8 cellular contexts compared by ENCODE assay signal in the genomic region with DNA sequence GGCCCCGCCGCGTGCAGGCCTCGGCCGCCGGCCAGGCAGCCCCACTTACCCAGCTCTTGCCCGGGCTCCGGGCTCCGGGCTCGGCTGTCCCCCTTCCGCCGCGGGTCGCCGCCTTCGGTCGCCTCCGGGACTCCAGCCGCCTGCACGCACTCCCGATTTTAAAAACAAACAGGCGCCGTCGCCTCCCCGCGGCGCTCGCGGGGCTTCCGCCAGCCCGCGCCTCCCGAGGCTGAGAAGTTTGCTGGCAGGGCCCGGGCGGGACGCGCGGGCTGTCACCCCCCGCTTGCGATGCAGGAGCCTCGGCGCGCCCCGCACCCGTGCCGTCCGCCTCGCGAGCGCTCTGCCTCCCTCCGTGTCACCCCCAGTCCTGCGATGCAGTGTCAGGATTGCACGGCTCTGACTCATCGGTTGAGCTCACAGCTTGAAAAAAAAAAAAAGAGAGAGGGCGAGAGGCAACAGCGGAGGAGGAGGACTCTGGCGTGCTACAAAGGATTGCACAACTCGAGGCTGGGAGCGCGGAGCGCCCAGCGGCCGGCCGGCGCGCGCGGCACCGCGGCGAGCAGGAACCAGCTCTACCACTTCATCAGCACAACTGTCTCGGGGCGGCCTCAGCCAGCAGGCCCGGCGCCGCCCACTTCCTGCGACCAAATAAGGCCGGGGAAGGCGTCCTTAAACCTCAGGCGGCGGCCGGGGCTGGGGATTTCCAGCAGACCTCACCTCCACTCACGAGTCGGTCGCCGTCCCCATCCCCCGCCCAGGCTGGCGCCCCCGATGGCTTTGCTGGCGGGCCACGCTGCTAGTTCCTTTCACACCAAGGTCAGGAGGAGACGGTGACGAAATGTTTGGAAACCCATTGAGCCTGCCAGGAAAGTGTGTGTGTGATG. TPM values are rescaled to one million over a fixed set of nuclear protein-coding genes. Genes with fewer than 3 reads are reported as not detected.
DNase-seq lines count a peak whose midpoint lies in the region; ATAC-seq and TF ChIP-seq lines count a peak whose summit lies in the region.

No MANE protein-coding gene starts in this region.

- ATAC-seq in GM19324 (IDR thresholded peaks at IDR 0.05; ENCODE audit: low FRiP score, unreplicated experiment) (peak; percentile 54), HG03457 (IDR thresholded peaks at IDR 0.05; ENCODE audit: unreplicated experiment) (peak; percentile 39), left colon (peak; percentile 63)

- peak; percentile 2 for TF ChIP-seq CTCF in choroid plexus epithelial cell (conservative IDR thresholded peaks at IDR 0.05; ENCODE audit: low read depth, low read length)

- peak overlapping the region; percentile 92 for H3K4me3 ChIP-seq in choroid plexus epithelial cell (ENCODE audit: low read depth, low read length)

- intact Hi-C loops in left colon (cut with DNase I, micrococcal nuclease), result no loop called here

- DNase-seq in C1 segment of cervical spinal cord (lab: John Stamatoyannopoulos, UW) (peak in 13 of 14 donors; percentile 38 to 91 (median 84)), NCI-H524 (lab: John Stamatoyannopoulos, UW) (peak; percentile 98), choroid plexus epithelial cell (ENCODE audit: low read depth) (peak; percentile 99), left colon (peak; percentile 97 to 98)
- peak; percentile 95 to 98 for DNase-seq in activated CD4-positive, alpha-beta T cell treated with anti-CD3 and anti-CD28 coated beads for 4 hours
- peak; percentile 85 to 98 (median 90) for DNase-seq in stimulated activated CD4-positive, alpha-beta T cell treated with anti-CD3 and anti-CD28 coated beads, Interleukin-1b, Interleukin-23, amount 100 ng/mL, for 24 hours (ENCODE audit: low read depth in 4 of 4, low spot score in 1 of 4)

RNA-seq across cellular contexts. Expression of gene PNMA1, which starts 45.8 kb away (rescaled TPM):
- 10 to 100 TPM; 15.3 to 47.1 TPM for total RNA-seq in left colon

Comparison
In these comparisons a context has a peak if more than half of its experiments do, and no peak if none do; other contexts are left out.
1. Peak in every context shown above with its lines: DNase-seq, ATAC-seq and H3K4me3 ChIP-seq.